ENCODE assay signal across 21 cellular contexts in the genomic region with DNA sequence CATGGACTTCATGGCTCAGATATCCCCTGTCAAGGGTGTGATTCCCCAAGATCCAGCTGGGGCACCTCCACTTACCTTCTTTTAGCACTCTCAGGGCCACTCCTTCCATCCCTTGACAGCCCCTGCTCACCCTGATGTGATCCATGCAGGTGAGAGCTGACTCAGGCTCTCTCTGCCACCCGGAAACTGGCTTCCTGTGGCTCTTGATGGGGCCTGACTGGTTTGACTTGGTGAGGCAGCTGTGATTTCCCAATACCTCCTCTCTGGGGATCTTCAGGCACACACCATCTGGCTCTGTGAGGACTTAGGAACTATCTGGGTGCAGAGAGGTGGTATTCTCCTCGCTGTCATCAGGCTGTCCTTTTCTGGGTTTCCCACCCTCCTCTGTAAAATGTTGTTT.
DNase-seq lines count a peak whose midpoint lies in the region; ATAC-seq and TF ChIP-seq lines count a peak whose summit lies in the region.
"Had no signal": no experiment of that assay in that cellular context is flagged by ENCODE, and none has a peak within 500 bp of the region (broad histone marks: within the 10 kb centered on the region; RNA-seq: fewer than 3 reads in every experiment).

No MANE protein-coding gene starts in this region.

- no peaks in the 10 kb centered on the region for H3K36me3 ChIP-seq in parathyroid adenoma (ENCODE audit: control insufficient read depth, insufficient read depth, low read length)
- H3K36me3 ChIP-seq: SJCRH30, uterus had no signal

- peak overlapping the region; percentile 68 for H2AFZ ChIP-seq in parathyroid adenoma
- H2AFZ ChIP-seq: hepatocyte had no signal

- no peak overlapping the region for H3K9ac ChIP-seq in parathyroid adenoma

- DNase-seq in NCI-H510A treated with DMSO at 0.1 percent for 48 hours (lab: John Stamatoyannopoulos, UW) (peak; percentile 30), NCI-H510A (lab: John Stamatoyannopoulos, UW) (no peak), NCI-H524 treated with DMSO at 0.1 percent for 48 hours (lab: John Stamatoyannopoulos, UW) (peak; percentile 46), epithelial cell of prostate (ENCODE audit: low read depth, low spot score) (peak; percentile 74), NCI-H1436 (lab: John Stamatoyannopoulos, UW) (no peak), EL (no peak)
- DNase-seq: 8988T; activated B cell treated with CpG ODN at 0.5 μM for 24 hours; activated CD8-positive, alpha-beta memory T cell treated with anti-CD3 and anti-CD28 coated beads for 24 hours; GF-D8; kidney; mesendoderm; NCI-H1930; NCI-H446 treated with DMSO at 0.1 percent for 48 hours; nephron progenitor cell; SJCRH30; stimulated activated CD4-positive, alpha-beta T cell treated with anti-CD3 and anti-CD28 coated beads, Interleukin-2, amount 100 ng/mL, for 48 hours; uterus had no signal

- H3K4me1 ChIP-seq in parathyroid adenoma: peaks cover 47% of the 10 kb centered on the region
- H3K4me1 ChIP-seq: uterus had no signal

- H3K9me3 ChIP-seq in parathyroid adenoma (ENCODE audit: control insufficient read depth, low read length): no peaks in the 10 kb centered on the region
- H3K9me3 ChIP-seq: SJCRH30, uterus had no signal

- H3K27ac ChIP-seq in epithelial cell of prostate: peak overlapping the region; percentile 45
- peak overlapping the region; percentile 61 for H3K27ac ChIP-seq in parathyroid adenoma
- H3K27ac ChIP-seq: hepatocyte, SJCRH30, uterus had no signal

- H3K4me3 ChIP-seq in parathyroid adenoma (ENCODE audit: low read depth, low read length): no peak overlapping the region
- H3K4me3 ChIP-seq: hepatocyte, SJCRH30, uterus had no signal

- no peaks in the 10 kb centered on the region for H3K79me2 ChIP-seq in parathyroid adenoma
- H3K79me2 ChIP-seq: hepatocyte had no signal

- ATAC-seq in GM19023 (IDR thresholded peaks at IDR 0.05; ENCODE audit: unreplicated experiment): no peak

- no peak overlapping the region for H3K4me2 ChIP-seq in parathyroid adenoma (ENCODE audit: low read length)
- H3K4me2 ChIP-seq: hepatocyte had no signal

- TF ChIP-seq CTCF in parathyroid adenoma (IDR thresholded peaks at IDR 0.05): no peak

- no peaks in the 10 kb centered on the region for H3K27me3 ChIP-seq in parathyroid adenoma (ENCODE audit: control insufficient read depth, insufficient read depth, low read length)
- H3K27me3 ChIP-seq: hepatocyte, SJCRH30, uterus had no signal

Comparison
In these comparisons a context has a peak if more than half of its experiments do, and no peak if none do; other contexts are left out.
1. DNase-seq: peak in NCI-H510A treated with DMSO at 0.1 percent for 48 hours (single experiment), NCI-H524 treated with DMSO at 0.1 percent for 48 hours (single experiment) and epithelial cell of prostate (single experiment); none in NCI-H510A (single experiment), NCI-H1436 (single experiment) and EL (single experiment).